In genomic region chr5:108899244-108899643, GRCh38 we compare ENCODE assay signal across 7 cellular contexts.
DNase-seq lines count a peak whose midpoint lies in the region; ATAC-seq, FAIRE-seq and TF ChIP-seq lines count a peak whose summit lies in the region.
"Not testable (repeated sequence)": the region's sequence is repeated elsewhere in the genome, so short reads cannot be mapped to it uniquely, and the experiment has no call there.

No MANE protein-coding gene starts in this region.

- in situ Hi-C loops in GM12878 (cut with MboI), result not testable (repeated sequence)

- POLR2A ChIA-PET in PC-3 (lab: Charles Lee; ENCODE audit: unreplicated experiment); GM12878 (lab: Charles Lee): not testable (repeated sequence)

- H3K9me2 ChIP-seq in PC-3 (replicated peaks; ENCODE audit: low read length), result not testable (repeated sequence)

- not testable (repeated sequence) for H3K9ac ChIP-seq in PC-3 (ENCODE audit: low read length); GM12878 (ENCODE audit: control insufficient read depth, insufficient read depth, low read length)

- not testable (repeated sequence) for H3K36me3 ChIP-seq in PC-3 (ENCODE audit: low read depth, low read length); GM12878 (ENCODE audit: control insufficient read depth in 2 of 2, insufficient read depth in 2 of 2, low read length in 1 of 2)

- not testable (repeated sequence) for H4K20me1 ChIP-seq in PC-3 (ENCODE audit: low read length); GM12878 (ENCODE audit: control insufficient read depth, insufficient read depth)

- intact Hi-C loops in PC-3 (cut with micrococcal nuclease); GM12878 (cut with micrococcal nuclease; ENCODE audit: unreplicated experiment): not testable (repeated sequence)

- not testable (repeated sequence) for H3K4me2 ChIP-seq in PC-3 (ENCODE audit: low read length); GM12878 (ENCODE audit: control insufficient read depth, insufficient read depth)

- H3K27ac ChIP-seq in PC-3 (ENCODE audit: low read length); GM12878 (ENCODE audit: control insufficient read depth, insufficient read depth): not testable (repeated sequence)

- CTCF ChIA-PET in PC-3 (lab: Charles Lee), result not testable (repeated sequence)
- CTCF ChIA-PET in GM12878 (lab: Yijun Ruan, JAX), result interaction anchor here (0.7 kb wide), 2 partner anchors 26 to 1827 kb away, joined by 3 read pairs; partner anchors contain the start of gene TMEM232

- SMC1A ChIA-PET in GM12878 (lab: Charles Lee; ENCODE audit: uncharacterized antibody, unreplicated experiment), result interaction anchor here (0.9 kb wide), 1 partner anchor 14 kb away, joined by 4 read pairs; no protein-coding TSS in a partner anchor

- TF ChIP-seq EP300 in GM12878 (IDR thresholded peaks at IDR 0.05; ENCODE audit: borderline replicate concordance in 1 of 2, control insufficient read depth in 1 of 2, low read depth in 2 of 2, low read length in 2 of 2), result not testable (repeated sequence)

- not testable (repeated sequence) for TF ChIP-seq CTCF in PC-3 (conservative IDR thresholded peaks at IDR 0.05; ENCODE audit: low read depth, low read length); GM12878 (IDR thresholded peaks at IDR 0.05 in 2 of 3, conservative IDR thresholded peaks at IDR 0.05 in 1 of 3; ENCODE audit: control insufficient read depth in 2 of 3, extremely low read depth in 1 of 3, insufficient read depth in 1 of 3, low read depth in 3 of 3, low read length in 3 of 3); cardiac fibroblast (IDR thresholded peaks at IDR 0.05; ENCODE audit: low read depth, low read length); fibroblast of villous mesenchyme (IDR thresholded peaks at IDR 0.05; ENCODE audit: insufficient read depth, low read depth, low read length); neural crest cell (conservative IDR thresholded peaks at IDR 0.05)

- H3K27me3 Mint-ChIP-seq in neural crest cell (ENCODE audit: low read depth), result not testable (repeated sequence)

- DNase-seq in ELR (ENCODE audit: low read depth) (peak; percentile 4), PC-3 (peak; percentile 18), amniotic epithelial cell (ENCODE audit: low read depth) (peak; percentile 55), cardiac fibroblast (ENCODE audit: low read depth in 2 of 2) (peak; percentile 16 to 20), fibroblast of villous mesenchyme (ENCODE audit: low read depth) (peak; percentile 21)
- not testable (repeated sequence) for DNase-seq in GM12878 (ENCODE audit: low read depth, low spot score); neural crest cell (ENCODE audit: low read depth, low spot score)

- peaks cover 16% of the 10 kb centered on the region for H3K4me1 ChIP-seq in PC-3 (ENCODE audit: insufficient read depth, low read length)
- H3K4me1 ChIP-seq in GM12878 (ENCODE audit: control insufficient read depth, insufficient read depth, low read length), result not testable (repeated sequence)

- not testable (repeated sequence) for H3K79me2 ChIP-seq in PC-3 (ENCODE audit: low read length); GM12878 (ENCODE audit: control insufficient read depth, insufficient read depth, low read length)

- H3K27ac Mint-ChIP-seq in neural crest cell (ENCODE audit: unreplicated experiment), result peak overlapping the region; percentile 66

- H3K9me3 Mint-ChIP-seq in neural crest cell, result not testable (repeated sequence)

- not testable (repeated sequence) for H3K4me1 Mint-ChIP-seq in neural crest cell

- not testable (repeated sequence) for H3K9me3 ChIP-seq in PC-3 (ENCODE audit: low read length); GM12878 (replicated peaks; ENCODE audit: control insufficient read depth, insufficient read depth, low read length)

- FAIRE-seq in GM12878 (lab: Jason Lieb, UNC), result peak; percentile 31

- RAD21 ChIA-PET in GM12878 (lab: Charles Lee; ENCODE audit: unreplicated experiment), result not testable (repeated sequence)

- WGBS in GM12878 (ENCODE audit: insufficient coverage, insufficient replicate concordance, low lambda C conversion rate, missing lambda C conversion rate), result 100% methylated on average over 6 of the region's 6 CpGs

- H3K36me3 Mint-ChIP-seq in neural crest cell (ENCODE audit: low read depth), result not testable (repeated sequence)

- TF ChIP-seq POLR2A in GM12878 (IDR thresholded peaks at IDR 0.05; ENCODE audit: low read depth, low read length), result not testable (repeated sequence)

- not testable (repeated sequence) for H3K27me3 ChIP-seq in PC-3 (ENCODE audit: low read length); GM12878 (replicated peaks in 1 of 2; ENCODE audit: control insufficient read depth in 2 of 2, insufficient read depth in 2 of 2, low read length in 1 of 2)

- not testable (repeated sequence) for H3F3A ChIP-seq in PC-3 (ENCODE audit: low read length, unreplicated experiment)

- H3K4me3 Mint-ChIP-seq in neural crest cell, result not testable (repeated sequence)

- BruUV-seq in PC-3 (replicated peaks; lab: Mats Ljungman, UMichigan); GM12878 (replicated peaks; lab: Mats Ljungman, UMichigan): not testable (repeated sequence)

- H2AFZ ChIP-seq in PC-3 (ENCODE audit: low read length); GM12878 (ENCODE audit: control insufficient read depth, low read depth, low read length): not testable (repeated sequence)

- TF ChIP-seq RAD21 in GM12878 (IDR thresholded peaks at IDR 0.05; ENCODE audit: insufficient read depth, low read depth, low read length), result not testable (repeated sequence)

- H3K4me3 ChIP-seq in PC-3 (ENCODE audit: low read length); GM12878; cardiac fibroblast (replicated peaks in 1 of 2; ENCODE audit: low read depth in 2 of 2, low read length in 2 of 2); fibroblast of villous mesenchyme (ENCODE audit: low read depth, low read length): not testable (repeated sequence)

- ATAC-seq in PC-3, GM12878: not testable (repeated sequence)
